1 cellular context compared by ENCODE assay signal in the genomic region with DNA sequence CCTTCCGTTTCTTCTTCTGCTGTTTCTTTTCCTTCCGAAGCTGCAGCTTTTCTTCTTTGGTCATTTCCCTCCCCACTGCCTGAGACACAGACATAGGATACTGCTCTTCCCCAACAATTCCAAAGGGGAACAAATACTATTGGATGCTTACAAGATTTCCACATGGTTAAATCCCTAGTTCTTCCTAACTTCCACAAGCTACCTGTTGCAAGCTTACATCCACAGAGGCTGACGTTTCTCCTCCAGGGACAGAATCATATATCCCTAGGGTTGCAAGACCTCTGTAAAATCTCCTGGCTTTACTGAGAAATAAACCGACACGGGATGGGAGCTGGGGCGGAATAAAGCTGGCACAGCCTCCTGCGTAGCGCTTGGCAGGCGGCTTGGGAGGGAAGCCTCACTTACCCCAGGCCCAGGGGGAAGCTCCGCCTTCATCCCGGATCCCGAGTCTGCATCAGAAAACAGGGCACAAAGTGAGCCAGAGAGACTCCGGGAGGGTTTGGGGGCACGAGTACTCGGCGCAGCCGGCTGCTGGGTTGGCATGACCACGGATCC.
TF ChIP-seq lines count a peak whose summit lies in the region.

No MANE protein-coding gene starts in this region.

TF ChIP-seq in HEK293, 187 proteins besides CTCF, POLR2A, EP300 and RAD21 (continued from another document):
- TF ChIP-seq ZNF37A (tag by site-specific recombination; IDR thresholded peaks at IDR 0.05) (peak; percentile 85), ZNF155 (tag by site-specific recombination; IDR thresholded peaks at IDR 0.05) (no peak), ZNF2 (tag by site-specific recombination; IDR thresholded peaks at IDR 0.05) (no peak), ZNF416 (tag by site-specific recombination; IDR thresholded peaks at IDR 0.05) (no peak), ZNF266 (tag by site-specific recombination; IDR thresholded peaks at IDR 0.05; ENCODE audit: low read depth) (no peak), ZNF701 (tag by site-specific recombination; IDR thresholded peaks at IDR 0.05) (no peak), SETDB1 (IDR thresholded peaks at IDR 0.05; ENCODE audit: insufficient read length, low read length) (no peak), ZNF16 (tag by site-specific recombination; IDR thresholded peaks at IDR 0.05; ENCODE audit: low read depth) (no peak), HOXC10 (CRISPR knock-in tag; IDR thresholded peaks at IDR 0.05) (0 out of 2 replicates have a peak, but pooled peaks have one; percentile 41)
- TF ChIP-seq, protein P1, sequence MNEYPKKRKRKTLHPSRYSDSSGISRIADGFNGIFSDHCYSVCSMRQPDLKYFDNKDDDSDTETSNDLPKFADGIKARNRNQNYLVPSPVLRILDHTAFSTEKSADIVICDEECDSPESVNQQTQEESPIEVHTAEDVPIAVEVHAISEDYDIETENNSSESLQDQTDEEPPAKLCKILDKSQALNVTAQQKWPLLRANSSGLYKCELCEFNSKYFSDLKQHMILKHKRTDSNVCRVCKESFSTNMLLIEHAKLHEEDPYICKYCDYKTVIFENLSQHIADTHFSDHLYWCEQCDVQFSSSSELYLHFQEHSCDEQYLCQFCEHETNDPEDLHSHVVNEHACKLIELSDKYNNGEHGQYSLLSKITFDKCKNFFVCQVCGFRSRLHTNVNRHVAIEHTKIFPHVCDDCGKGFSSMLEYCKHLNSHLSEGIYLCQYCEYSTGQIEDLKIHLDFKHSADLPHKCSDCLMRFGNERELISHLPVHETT (tag by site-specific recombination; IDR thresholded peaks at IDR 0.05) = no peak
- TF ChIP-seq, protein P2, sequence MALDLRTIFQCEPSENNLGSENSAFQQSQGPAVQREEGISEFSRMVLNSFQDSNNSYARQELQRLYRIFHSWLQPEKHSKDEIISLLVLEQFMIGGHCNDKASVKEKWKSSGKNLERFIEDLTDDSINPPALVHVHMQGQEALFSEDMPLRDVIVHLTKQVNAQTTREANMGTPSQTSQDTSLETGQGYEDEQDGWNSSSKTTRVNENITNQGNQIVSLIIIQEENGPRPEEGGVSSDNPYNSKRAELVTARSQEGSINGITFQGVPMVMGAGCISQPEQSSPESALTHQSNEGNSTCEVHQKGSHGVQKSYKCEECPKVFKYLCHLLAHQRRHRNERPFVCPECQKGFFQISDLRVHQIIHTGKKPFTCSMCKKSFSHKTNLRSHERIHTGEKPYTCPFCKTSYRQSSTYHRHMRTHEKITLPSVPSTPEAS (tag by site-specific recombination; IDR thresholded peaks at IDR 0.05) = no peak
